ENCODE assay signal across 24 cellular contexts in the genomic region with DNA sequence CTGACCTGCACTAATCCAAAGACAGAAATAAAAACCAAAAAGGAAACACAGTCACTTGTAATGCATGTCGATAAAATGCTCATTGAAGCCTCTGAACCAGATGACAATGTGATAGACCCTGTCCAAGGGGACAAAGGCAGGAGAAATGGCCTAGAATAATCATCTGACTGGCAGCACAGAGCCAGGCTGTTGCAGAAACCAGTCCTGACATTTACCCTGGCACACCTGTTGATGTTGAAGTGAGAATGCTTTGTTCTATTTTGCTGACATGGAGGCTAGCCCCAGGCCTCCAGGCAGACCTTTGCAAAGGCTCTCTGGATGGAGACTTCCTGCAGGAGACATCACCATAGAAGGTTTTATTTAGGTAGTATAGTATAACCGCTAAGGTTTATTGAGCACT. TPM values are rescaled to one million over a fixed set of nuclear protein-coding genes. Genes with fewer than 3 reads are reported as not detected.
DNase-seq lines count a peak whose midpoint lies in the region; ATAC-seq and TF ChIP-seq lines count a peak whose summit lies in the region.
"Had no signal": no experiment of that assay in that cellular context is flagged by ENCODE, and none has a peak within 500 bp of the region (broad histone marks: within the 10 kb centered on the region; RNA-seq: fewer than 3 reads in every experiment).

No MANE protein-coding gene starts in this region.

- TF ChIP-seq CTCF in HEK293 (tag by site-specific recombination; IDR thresholded peaks at IDR 0.05) (no peak), VCaP (conservative IDR thresholded peaks at IDR 0.05) (no peak), natural killer cell (IDR thresholded peaks at IDR 0.05) (no peak), coronary artery (IDR thresholded peaks at IDR 0.05) (no peak)

- H3K9me3 Mint-ChIP-seq in natural killer cell = no peaks in the 10 kb centered on the region
- H3K9me3 Mint-ChIP-seq: CD14-positive monocyte; CD4-positive, alpha-beta T cell; CD8-positive, alpha-beta memory T cell had no signal

- H3K4me1 ChIP-seq in HEK293 (ENCODE audit: control insufficient read depth, insufficient read depth, low read length) = no peaks in the 10 kb centered on the region
- H3K4me1 ChIP-seq: A549; BE2C; BLaER1 treated with 17β-estradiol and CSF1 and Interleukin-3, amounts not matched to agents 10 nM and 100 nM had no signal

- POLR2A ChIA-PET in HEK293 (lab: Yijun Ruan, JAX) = no interaction called here

- peaks cover 0 to 26% of the 10 kb centered on the region in 2 donors for H3K27me3 Mint-ChIP-seq in natural killer cell (ENCODE audit: low read depth in 2 of 2)
- H3K27me3 Mint-ChIP-seq: CD4-positive, alpha-beta T cell had no signal

- H3K9me3 ChIP-seq in HEK293 (ENCODE audit: control insufficient read depth, insufficient read depth, low read depth, low read length) = no peaks in the 10 kb centered on the region; the same call in 1 of the 2 replicates
- H3K9me3 ChIP-seq: A549, BE2C, HAP-1 had no signal

- CTCF ChIA-PET in HEK293 (lab: Yijun Ruan, JAX) = interaction anchor here (1.0 kb wide), 1 partner anchor 494 kb away, joined by 4 read pairs; no protein-coding TSS in a partner anchor

- intact Hi-C loops in natural killer cell (cut with micrococcal nuclease) = no loop called here

- no peak overlapping the region for H3K4me3 Mint-ChIP-seq in natural killer cell
- H3K4me3 Mint-ChIP-seq: CD14-positive monocyte; CD4-positive, alpha-beta T cell; CD8-positive, alpha-beta memory T cell had no signal

- H3K36me3 ChIP-seq in HEK293 (ENCODE audit: control insufficient read depth in 2 of 2, insufficient read depth in 1 of 2, low read length in 2 of 2) = no peaks in the 10 kb centered on the region
- H3K36me3 ChIP-seq: BE2C; BLaER1 treated with 17β-estradiol and CSF1 and Interleukin-3, amounts not matched to agents 10 nM and 100 nM; HAP-1 had no signal

- DNase-seq in NCI-H2029 (lab: John Stamatoyannopoulos, UW) (peak; percentile 24), NCI-H2029 treated with DMSO at 0.1 percent for 48 hours (lab: John Stamatoyannopoulos, UW) (no peak), NCI-H748 (lab: John Stamatoyannopoulos, UW; ENCODE audit: unreplicated experiment) (peak; percentile 58), natural killer cell (no peak), coronary artery (ENCODE audit: low spot score) (no peak)
- DNase-seq: 8988T; ACHN; AML-193; BE2C; Calu3; CD4-positive, alpha-beta T cell; CD8-positive, alpha-beta memory T cell; COR-L47; DMS79; EL; GDM1; GOT3 had no signal

- no peaks in the 10 kb centered on the region for H3K36me3 Mint-ChIP-seq in natural killer cell
- H3K36me3 Mint-ChIP-seq: CD14-positive monocyte; CD8-positive, alpha-beta memory T cell had no signal

- H3K27ac Mint-ChIP-seq in natural killer cell = no peak overlapping the region
- H3K27ac Mint-ChIP-seq: CD14-positive monocyte; CD4-positive, alpha-beta T cell had no signal

- no peak for ATAC-seq in natural killer cell
- ATAC-seq: A549, GM12878 had no signal

- H3K27ac ChIP-seq in HEK293 (ENCODE audit: extremely low read depth, low read depth, low read length) (no peak overlapping the region), VCaP (peak overlapping the region; percentile 81), coronary artery (no peak overlapping the region)
- H3K27ac ChIP-seq: A549; BLaER1 treated with 17β-estradiol and CSF1 and Interleukin-3, amounts not matched to agents 10 nM and 100 nM had no signal

- H3K4me3 ChIP-seq in HEK293 (ENCODE audit: low read depth, low read length) (no peak overlapping the region), coronary artery (no peak overlapping the region)
- H3K4me3 ChIP-seq: A549; BLaER1 treated with 17β-estradiol and CSF1 and Interleukin-3, amounts not matched to agents 10 nM and 100 nM; GM12878; HAP-1 had no signal

- H3K4me1 Mint-ChIP-seq in natural killer cell = no peaks in the 10 kb centered on the region
- H3K4me1 Mint-ChIP-seq: CD14-positive monocyte; CD8-positive, alpha-beta memory T cell had no signal

TF ChIP-seq in HEK293, 187 proteins besides CTCF, POLR2A, EP300 and RAD21 (continues in another document):
- TF ChIP-seq PRDM1 (tag by site-specific recombination; IDR thresholded peaks at IDR 0.05) (no peak), ZNF394 (tag by site-specific recombination; IDR thresholded peaks at IDR 0.05; ENCODE audit: borderline replicate concordance) (no peak), ZNF292 (tag by site-specific recombination; IDR thresholded peaks at IDR 0.05; ENCODE audit: borderline replicate concordance, low read depth) (no peak), ZBTB48 (tag by site-specific recombination; IDR thresholded peaks at IDR 0.05) (no peak), ZNF24 (tag by site-specific recombination; IDR thresholded peaks at IDR 0.05) (no peak), PRDM10 (tag by site-specific recombination; IDR thresholded peaks at IDR 0.05) (no peak), ELK4 (IDR thresholded peaks at IDR 0.05; ENCODE audit: borderline replicate concordance, low read depth, low read length) (no peak), ZNF274 (IDR thresholded peaks at IDR 0.05; ENCODE audit: low read length) (no peak), ZNF274 (tag by site-specific recombination; IDR thresholded peaks at IDR 0.05; ENCODE audit: borderline replicate concordance) (no peak), ZNF433 (tag by site-specific recombination; IDR thresholded peaks at IDR 0.05; ENCODE audit: low read depth) (no peak), MYNN (tag by site-specific recombination; IDR thresholded peaks at IDR 0.05; ENCODE audit: borderline replicate concordance) (no peak), OVOL3 (tag by site-specific recombination; IDR thresholded peaks at IDR 0.05) (no peak), KLF1 (tag by site-specific recombination; IDR thresholded peaks at IDR 0.05) (no peak), SCRT1 (tag by site-specific recombination; IDR thresholded peaks at IDR 0.05; ENCODE audit: borderline replicate concordance) (peak; percentile 62; the same call in 1 of the 2 replicates), ZNF248 (tag by site-specific recombination; IDR thresholded peaks at IDR 0.05) (no peak), ZNF639 (tag by site-specific recombination; IDR thresholded peaks at IDR 0.05) (no peak), ZNF664 (tag by site-specific recombination; IDR thresholded peaks at IDR 0.05) (0 out of 2 replicates have a peak, but pooled peaks have one; percentile 26)
- TF ChIP-seq, protein P1, sequence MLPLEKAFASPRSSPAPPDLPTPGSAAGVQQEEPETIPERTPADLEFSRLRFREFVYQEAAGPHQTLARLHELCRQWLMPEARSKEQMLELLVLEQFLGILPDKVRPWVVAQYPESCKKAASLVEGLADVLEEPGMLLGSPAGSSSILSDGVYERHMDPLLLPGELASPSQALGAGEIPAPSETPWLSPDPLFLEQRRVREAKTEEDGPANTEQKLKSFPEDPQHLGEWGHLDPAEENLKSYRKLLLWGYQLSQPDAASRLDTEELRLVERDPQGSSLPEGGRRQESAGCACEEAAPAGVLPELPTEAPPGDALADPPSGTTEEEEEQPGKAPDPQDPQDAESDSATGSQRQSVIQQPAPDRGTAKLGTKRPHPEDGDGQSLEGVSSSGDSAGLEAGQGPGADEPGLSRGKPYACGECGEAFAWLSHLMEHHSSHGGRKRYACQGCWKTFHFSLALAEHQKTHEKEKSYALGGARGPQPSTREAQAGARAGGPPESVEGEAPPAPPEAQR (tag by site-specific recombination; IDR thresholded peaks at IDR 0.05) = no peak

RNA-seq across cellular contexts. Expression of gene TFDP3, which starts 41.0 kb away (rescaled TPM):
- total RNA-seq in natural killer cell = not detected
- total RNA-seq: Calu3; CD4-positive, alpha-beta T cell; CD8-positive, alpha-beta memory T cell; GM12878 had no signal

Comparison
In these comparisons a context has a peak if more than half of its experiments do, and no peak if none do; other contexts are left out.
1. DNase-seq: peak in NCI-H2029 (single experiment) and NCI-H748 (single experiment); none in NCI-H2029 treated with DMSO at 0.1 percent for 48 hours (single experiment), natural killer cell (single experiment) and coronary artery (single experiment).